In the genomic region with DNA sequence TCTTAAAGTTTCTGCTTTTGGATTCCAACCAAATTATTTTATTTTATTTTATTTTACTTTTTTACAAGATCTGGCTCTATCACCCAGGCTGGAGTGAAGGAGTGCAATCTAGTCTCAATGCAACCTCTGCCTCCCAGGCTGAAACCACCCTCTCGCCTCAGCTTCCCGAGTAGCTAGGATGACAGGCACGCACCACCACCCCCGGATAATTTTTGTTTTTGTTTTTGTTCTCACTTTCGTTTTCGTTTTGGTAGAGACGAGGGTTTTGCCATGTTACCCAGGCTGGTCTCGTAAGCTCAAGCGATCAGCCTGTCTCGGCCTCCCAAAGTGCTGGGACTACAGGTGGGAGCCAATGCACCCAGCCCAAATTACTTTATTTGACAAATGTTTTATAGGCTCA, we compare ENCODE assay signal across 12 cellular contexts.
A peak's percentile ranks its signal among the peaks of the same experiment; 100 is the strongest.
DNase-seq lines count a peak whose midpoint lies in the region; ATAC-seq and TF ChIP-seq lines count a peak whose summit lies in the region.
"Had no signal": no experiment of that assay in that cellular context is flagged by ENCODE, and none has a peak within 500 bp of the region (broad histone marks: within the 10 kb centered on the region; RNA-seq: fewer than 3 reads in every experiment).

No MANE protein-coding gene starts in this region.

- peaks cover 15 to 34% (median 16%) of the 10 kb centered on the region in 3 donors for H3K4me1 Mint-ChIP-seq in T-cell
- H3K4me1 Mint-ChIP-seq in activated T-helper 2 cell treated with anti-CD3 and anti-CD28 coated beads, Interferon-gamma antibody, Interleukin-2, Interleukin-4, amounts not matched to agents 10 μg/mL and 5 μg/mL and 100 μg/mL, durations not matched to agents 14 hours and 24 hours and 36 hours (ENCODE audit: low read depth): peaks cover 7% of the 10 kb centered on the region

- H3K9me3 Mint-ChIP-seq in T-cell: peaks cover 0 to 4% (median 4%) of the 10 kb centered on the region in 3 donors
- H3K9me3 Mint-ChIP-seq in activated T-helper 2 cell treated with anti-CD3 and anti-CD28 coated beads, Interferon-gamma antibody, Interleukin-2, Interleukin-4, amounts not matched to agents 10 μg/mL and 5 μg/mL and 100 μg/mL, durations not matched to agents 14 hours and 24 hours and 36 hours: no peaks in the 10 kb centered on the region
- H3K9me3 Mint-ChIP-seq: naive thymus-derived CD8-positive, alpha-beta T cell had no signal

- peaks cover 6% of the 10 kb centered on the region for H3K36me3 Mint-ChIP-seq in T-cell
- no peaks in the 10 kb centered on the region for H3K36me3 Mint-ChIP-seq in activated T-helper 2 cell treated with anti-CD3 and anti-CD28 coated beads, Interferon-gamma antibody, Interleukin-2, Interleukin-4, amounts not matched to agents 10 μg/mL and 5 μg/mL and 100 μg/mL, durations not matched to agents 14 hours and 24 hours and 36 hours (ENCODE audit: low read depth)

- ATAC-seq in HG03060 (IDR thresholded peaks at IDR 0.05; ENCODE audit: low read depth, unreplicated experiment): peak; percentile 70
- peak in 3 of 4 experiments; percentile 45 to 60 (median 56) for ATAC-seq in T-cell (replicated peaks in 1 of 4)
- ATAC-seq in GM19328 (IDR thresholded peaks at IDR 0.05; ENCODE audit: unreplicated experiment): no peak
- ATAC-seq: naive thymus-derived CD8-positive, alpha-beta T cell had no signal

- POLR2A ChIA-PET in T-cell (lab: Charles Lee): interaction anchor here in 1 of 2 donors (0.7 kb wide), 2 partner anchors 49 to 55 kb away, joined by 3 to 4 read pairs; no protein-coding TSS in a partner anchor

- peak; percentile 41 for DNase-seq in stimulated activated CD4-positive, alpha-beta T cell treated with anti-CD3 and anti-CD28 coated beads, Interleukin-15, amount 100 ng/mL, for 24 hours
- no peak for DNase-seq in stimulated activated CD4-positive, alpha-beta T cell treated with anti-CD3 and anti-CD28 coated beads, Interleukin-12 subunit alpha, Interleukin-12 subunit beta, amount 100 ng/mL, for 4 hours
- DNase-seq in T-cell (peak in 19 of 34 experiments; percentile 8 to 35 (median 21)), UCSD-AML1 (lab: John Stamatoyannopoulos, UW; ENCODE audit: unreplicated experiment) (no peak), GM13977 (ENCODE audit: low spot score) (no peak)
- DNase-seq in activated T-helper 2 cell treated with anti-CD3 and anti-CD28 coated beads, Interferon-gamma antibody, Interleukin-2, Interleukin-4, amounts not matched to agents 10 μg/mL and 5 μg/mL and 100 μg/mL, durations not matched to agents 14 hours and 24 hours and 36 hours (ENCODE audit: low spot score): no peak
- DNase-seq: IMR-90; naive thymus-derived CD8-positive, alpha-beta T cell; NCI-H69; substantia nigra had no signal

- H3K4me3 Mint-ChIP-seq in T-cell: peak overlapping the region; percentile 18 to 60 (median 52)
- no peak overlapping the region for H3K4me3 Mint-ChIP-seq in activated T-helper 2 cell treated with anti-CD3 and anti-CD28 coated beads, Interferon-gamma antibody, Interleukin-2, Interleukin-4, amounts not matched to agents 10 μg/mL and 5 μg/mL and 100 μg/mL, durations not matched to agents 14 hours and 24 hours and 36 hours (ENCODE audit: low read depth)

- H3K27me3 Mint-ChIP-seq in T-cell: no peaks in the 10 kb centered on the region
- peaks cover 7% of the 10 kb centered on the region for H3K27me3 Mint-ChIP-seq in activated T-helper 2 cell treated with anti-CD3 and anti-CD28 coated beads, Interferon-gamma antibody, Interleukin-2, Interleukin-4, amounts not matched to agents 10 μg/mL and 5 μg/mL and 100 μg/mL, durations not matched to agents 14 hours and 24 hours and 36 hours (ENCODE audit: low read depth)
- H3K27me3 Mint-ChIP-seq: naive thymus-derived CD8-positive, alpha-beta T cell had no signal

- TF ChIP-seq CTCF in GM13977 (IDR thresholded peaks at IDR 0.05; ENCODE audit: extremely low read depth, insufficient read depth, missing control alignments): no peak

- in situ Hi-C loops in GM13977 (cut with MboI; ENCODE audit: low pct_unique_long_range_greater_than_20kb, low sequenced_read_pairs, unreplicated experiment): no loop called here

- CTCF ChIA-PET in T-cell (lab: Charles Lee): interaction anchor here in 1 of 2 donors (0.5 to 0.7 kb wide), 3 partner anchors 11 to 263 kb away, joined by 3 to 5 read pairs (median 3); no protein-coding TSS in a partner anchor

- intact Hi-C loops in activated T-helper 2 cell treated with anti-CD3 and anti-CD28 coated beads, Interferon-gamma antibody, Interleukin-2, Interleukin-4, amounts not matched to agents 10 μg/mL and 5 μg/mL and 100 μg/mL, durations not matched to agents 14 hours and 24 hours and 36 hours (cut with micrococcal nuclease): no loop called here

- H3K27ac Mint-ChIP-seq in T-cell: peak overlapping the region; percentile 53 to 73
- H3K27ac Mint-ChIP-seq in activated T-helper 2 cell treated with anti-CD3 and anti-CD28 coated beads, Interferon-gamma antibody, Interleukin-2, Interleukin-4, amounts not matched to agents 10 μg/mL and 5 μg/mL and 100 μg/mL, durations not matched to agents 14 hours and 24 hours and 36 hours: no peak overlapping the region

Comparison
In these comparisons a context has a peak if more than half of its experiments do, and no peak if none do; other contexts are left out.
1. DNase-seq: peak in stimulated activated CD4-positive, alpha-beta T cell treated with anti-CD3 and anti-CD28 coated beads, Interleukin-15, amount 100 ng/mL, for 24 hours (single experiment) and T-cell (19 of 34); none in stimulated activated CD4-positive, alpha-beta T cell treated with anti-CD3 and anti-CD28 coated beads, Interleukin-12 subunit alpha, Interleukin-12 subunit beta, amount 100 ng/mL, for 4 hours (single experiment), UCSD-AML1 (single experiment), GM13977 (single experiment) and activated T-helper 2 cell treated with anti-CD3 and anti-CD28 coated beads, Interferon-gamma antibody, Interleukin-2, Interleukin-4, amounts not matched to agents 10 μg/mL and 5 μg/mL and 100 μg/mL, durations not matched to agents 14 hours and 24 hours and 36 hours (single experiment).